10 cellular contexts compared by ENCODE assay signal in genomic region chr6:111639266-111639665, GRCh38.
"Had no signal": no experiment of that assay in that cellular context is flagged by ENCODE, and none has a peak within 500 bp of the region (broad histone marks: within the 10 kb centered on the region; RNA-seq: fewer than 3 reads in every experiment).

No MANE protein-coding gene starts in this region.

- DNase-seq: H9, HCEC 1CT, HFFc6, KBM-7 had no signal

- H3K9me3 Mint-ChIP-seq: GM23338, H9, HFFc6 had no signal

- H3K4me1 Mint-ChIP-seq: GM23338, IgD-negative memory B cell had no signal

- FAIRE-seq: H1, H54, HepG2 had no signal

- H3K27ac Mint-ChIP-seq: GM23338, H9, HFFc6, IgD-negative memory B cell had no signal

- H3K36me3 Mint-ChIP-seq: IgD-negative memory B cell had no signal

- H3K4me3 Mint-ChIP-seq: GM23338, H9, HFFc6 had no signal

- H3K4me2 ChIP-seq: GM23338 had no signal

- H3K27ac ChIP-seq: HL-60 had no signal

- H3K4me3 ChIP-seq: GM23338 had no signal

- ATAC-seq: GM23338, HepG2 had no signal

- H3K27me3 Mint-ChIP-seq: IgD-negative memory B cell had no signal

- H2AFZ ChIP-seq: GM23338 had no signal
